ENCODE assay signal across 8 cellular contexts in the genomic region with DNA sequence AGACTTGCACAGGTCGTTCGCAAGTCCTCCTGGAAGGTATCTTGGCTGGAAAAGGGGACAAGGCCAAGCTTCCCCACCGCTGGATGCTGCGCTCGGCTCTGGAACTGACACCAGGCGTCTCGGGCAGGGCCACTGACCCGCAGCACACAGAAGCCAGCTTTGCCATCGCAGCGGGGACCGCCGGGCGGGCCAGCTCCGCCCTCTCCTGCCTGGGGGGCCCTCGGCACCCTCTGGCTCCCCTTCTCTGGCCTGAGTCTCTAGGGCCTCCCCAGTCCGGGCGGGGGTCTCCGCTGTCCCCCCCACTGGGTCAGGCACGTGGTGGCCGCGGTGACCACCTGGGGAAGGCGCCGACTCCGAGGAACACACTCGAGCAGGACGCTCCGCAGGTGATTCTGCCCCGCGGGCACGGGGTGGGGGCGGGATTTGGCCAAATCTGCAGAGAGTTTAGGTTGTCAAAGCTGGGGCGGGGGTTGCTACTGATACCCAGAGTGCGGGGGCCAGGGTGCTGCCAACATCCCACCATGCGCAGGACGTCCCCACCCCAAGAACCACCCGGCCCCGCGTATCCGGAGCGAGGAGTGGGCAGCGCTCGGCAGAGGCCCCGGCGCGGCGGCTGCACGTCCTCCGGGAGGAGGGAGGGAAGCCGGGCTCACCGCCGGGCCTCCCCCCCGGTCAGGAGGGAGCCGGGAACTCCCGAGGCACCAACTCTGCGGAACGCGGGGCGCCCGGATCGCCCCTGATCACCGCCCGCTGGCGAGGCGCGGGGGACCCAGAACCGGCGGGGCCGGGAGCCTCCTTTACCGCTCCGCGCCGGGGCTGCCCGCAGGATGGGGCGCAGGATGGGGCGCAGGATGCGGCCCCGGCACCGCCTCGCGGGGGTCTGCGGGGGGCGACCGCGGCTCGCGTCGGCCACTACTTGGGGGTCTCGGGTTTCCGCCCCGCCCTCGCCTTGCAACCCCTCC. TPM values are rescaled to one million over a fixed set of nuclear protein-coding genes. Genes with fewer than 3 reads are reported as not detected.
DNase-seq lines count a peak whose midpoint lies in the region; ATAC-seq, FAIRE-seq and TF ChIP-seq lines count a peak whose summit lies in the region.

No MANE protein-coding gene starts in this region.

- peak; percentile 4 for ATAC-seq in HG03175 (IDR thresholded peaks at IDR 0.05; ENCODE audit: unreplicated experiment)
- ATAC-seq in thoracic aorta (ENCODE audit: insufficient number of reproducible peaks, low FRiP score, low read depth) = no peak
- no peak for ATAC-seq in HG02973 (IDR thresholded peaks at IDR 0.05; ENCODE audit: unreplicated experiment)

- peaks cover 30% of the 10 kb centered on the region for H3K27me3 Mint-ChIP-seq in astrocyte (ENCODE audit: low read depth, unreplicated experiment)

- H3K79me2 ChIP-seq in astrocyte (ENCODE audit: insufficient read depth, low read length) = peaks cover 29% of the 10 kb centered on the region

- H2AFZ ChIP-seq in astrocyte (ENCODE audit: low read depth, low read length) = peak overlapping the region; percentile 34

- peaks cover 17% of the 10 kb centered on the region for H3K4me1 Mint-ChIP-seq in astrocyte (ENCODE audit: low read depth, unreplicated experiment)

- no peaks in the 10 kb centered on the region for H3K9me3 ChIP-seq in astrocyte (ENCODE audit: insufficient read depth, low read depth, low read length)
- no peaks in the 10 kb centered on the region for H3K9me3 ChIP-seq in thoracic aorta

- H3K27me3 ChIP-seq in astrocyte (ENCODE audit: insufficient read depth, low read length) (peaks cover 8% of the 10 kb centered on the region), thoracic aorta (replicated peaks; ENCODE audit: insufficient read depth) (no peaks in the 10 kb centered on the region)

- H3K4me3 ChIP-seq in AG10803 (ENCODE audit: low read length) = peak overlapping the region; percentile 57
- H3K4me3 ChIP-seq in astrocyte (ENCODE audit: insufficient read depth, low read depth, low read length) = peak overlapping the region; percentile 52
- peak overlapping the region; percentile 90 for H3K4me3 ChIP-seq in thoracic aorta

- no peaks in the 10 kb centered on the region for H3K9me3 Mint-ChIP-seq in astrocyte (ENCODE audit: unreplicated experiment)

- H3K36me3 Mint-ChIP-seq in astrocyte (ENCODE audit: low read depth, unreplicated experiment) = peaks cover 2% of the 10 kb centered on the region

- H3K4me3 Mint-ChIP-seq in astrocyte (ENCODE audit: unreplicated experiment) = peak overlapping the region; percentile 81

- FAIRE-seq in astrocyte (lab: Jason Lieb, UNC) = no peak

- H3K9ac ChIP-seq in astrocyte (ENCODE audit: low read length) = peak overlapping the region; percentile 76

- in situ Hi-C loops in KBM-7 (cut with MboI; ENCODE audit: low pct_unique_long_range_greater_than_20kb, low sequenced_read_pairs) = no loop called here

- peak overlapping the region; percentile 85 for H3K4me2 ChIP-seq in astrocyte (ENCODE audit: low read length)

- DNase-seq in AG10803 (ENCODE audit: low read depth) = no peak
- DNase-seq in astrocyte (ENCODE audit: low read depth) = no peak
- peak; percentile 56 for DNase-seq in left kidney (ENCODE audit: low read depth, low spot score)
- DNase-seq in thoracic aorta (ENCODE audit: low spot score) = no peak
- no peak for DNase-seq in activated gamma-delta T cell treated with Interleukin-2 at 50 U/mL for 16 hours
- no peak for DNase-seq in KBM-7

- H3K27ac ChIP-seq in astrocyte (ENCODE audit: low read depth, low read length) (no peak overlapping the region), thoracic aorta (peak overlapping the region; percentile 61 to 71)

- H3K36me3 ChIP-seq in astrocyte (ENCODE audit: insufficient read depth, low read length) = no peaks in the 10 kb centered on the region
- H3K36me3 ChIP-seq in thoracic aorta = no peaks in the 10 kb centered on the region

- H3K27ac Mint-ChIP-seq in astrocyte (ENCODE audit: unreplicated experiment) = no peak overlapping the region

- H3K4me1 ChIP-seq in astrocyte (ENCODE audit: insufficient read depth, low read length) (peaks cover 24% of the 10 kb centered on the region), thoracic aorta (ENCODE audit: control insufficient read depth in 1 of 2, low read depth in 2 of 2) (peaks cover 18 to 44% of the 10 kb centered on the region in 2 donors)

- H4K20me1 ChIP-seq in astrocyte (ENCODE audit: insufficient read depth, low read length) = peaks cover 24% of the 10 kb centered on the region

- TF ChIP-seq CTCF in AG10803 (conservative IDR thresholded peaks at IDR 0.05; ENCODE audit: low read length) = no peak
- TF ChIP-seq CTCF in astrocyte (IDR thresholded peaks at IDR 0.05; ENCODE audit: insufficient read depth, low read depth, low read length) = no peak
- no peak for TF ChIP-seq CTCF in thoracic aorta (IDR thresholded peaks at IDR 0.05)

RNA-seq across cellular contexts. Expression of a gene that starts 0.8 kb away (rescaled TPM):
- total RNA-seq in astrocyte = 28.3 and 36.7 TPM in 2 replicates
- 100 to 1,000 TPM; 141 to 180 TPM for total RNA-seq in thoracic aorta
